8 cellular contexts compared by ENCODE assay signal in the genomic region with DNA sequence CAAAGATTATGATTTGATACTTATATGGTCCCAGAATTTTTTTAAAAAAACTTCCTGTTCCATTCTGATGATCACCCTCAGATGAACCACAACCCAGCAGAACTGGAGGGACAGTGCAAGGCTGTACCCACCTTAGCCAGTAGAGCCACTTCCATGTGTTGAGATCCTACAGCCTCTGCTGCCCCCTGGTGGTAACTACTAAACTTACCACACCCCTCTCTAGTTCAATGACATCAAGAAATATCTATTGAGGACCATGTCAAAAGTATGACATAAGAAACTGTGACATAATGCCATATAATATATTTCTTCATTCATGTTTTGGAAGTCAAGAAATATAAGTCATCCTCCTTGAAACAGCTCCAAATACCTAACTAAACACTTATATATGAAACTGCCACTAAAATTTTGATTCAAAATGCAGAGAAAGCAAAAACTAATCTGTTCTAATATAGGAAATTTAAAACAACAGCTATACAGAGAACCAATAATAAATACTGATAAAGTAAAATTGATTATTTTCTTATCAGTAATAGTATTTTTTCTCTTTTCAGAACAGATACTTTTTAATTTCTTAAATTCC.
A peak's percentile ranks its signal among the peaks of the same experiment; 100 is the strongest.
DNase-seq lines count a peak whose midpoint lies in the region; ATAC-seq and TF ChIP-seq lines count a peak whose summit lies in the region.

No MANE protein-coding gene starts in this region.

- intact Hi-C loops in left lung (cut with DNase I), result loop anchor here in 1 of 2 donors (5.0 to 10.0 kb wide), 2 partner anchors 596 to 779 kb away; no protein-coding TSS in a partner anchor

- TF ChIP-seq CTCF in choroid plexus epithelial cell (conservative IDR thresholded peaks at IDR 0.05; ENCODE audit: low read depth, low read length) (peak; percentile 83), left lung (IDR thresholded peaks at IDR 0.05) (peak; percentile 72 to 88)

- ATAC-seq in GM19035 (IDR thresholded peaks at IDR 0.05; ENCODE audit: unreplicated experiment), result peak; percentile 100
- ATAC-seq in HG03159 (IDR thresholded peaks at IDR 0.05; ENCODE audit: unreplicated experiment), result peak; percentile 100
- peak; percentile 99 for ATAC-seq in left lung

- H3K4me1 ChIP-seq in left lung, result peaks cover 0 to 6% of the 10 kb centered on the region in 2 donors

- no peaks in the 10 kb centered on the region for H3K9me3 ChIP-seq in left lung

- H3K27me3 ChIP-seq in left lung, result no peaks in the 10 kb centered on the region

- H3K4me3 ChIP-seq in choroid plexus epithelial cell (ENCODE audit: low read depth, low read length) (no peak overlapping the region), left lung (no peak overlapping the region)

- DNase-seq in C1 segment of cervical spinal cord (lab: John Stamatoyannopoulos, UW), result peak in 12 of 14 donors; percentile 4 to 73 (median 44)
- peak; percentile 72 for DNase-seq in NCI-H345 treated with DMSO at 0.1 percent for 48 hours (lab: John Stamatoyannopoulos, UW; ENCODE audit: unreplicated experiment)
- DNase-seq in activated CD4-positive, alpha-beta T cell treated with anti-CD3 and anti-CD28 coated beads for 24 hours (ENCODE audit: low read depth in 2 of 2), result peak; percentile 57 to 59
- peak; percentile 92 for DNase-seq in choroid plexus epithelial cell (ENCODE audit: low read depth)
- DNase-seq in left lung, result peak in 1 of 2 donors; percentile 64
- peak; percentile 24 to 39 (median 27) for DNase-seq in stimulated activated CD4-positive, alpha-beta T cell treated with anti-CD3 and anti-CD28 coated beads, TNF-alpha, amount 100 ng/mL, for 1 hour (ENCODE audit: low read depth in 3 of 3, low spot score in 1 of 3)

- H3K27ac ChIP-seq in left lung, result no peak overlapping the region

- no peaks in the 10 kb centered on the region for H3K36me3 ChIP-seq in left lung
